ENCODE assay signal across 15 cellular contexts in genomic region chr18:45066868-45067267, GRCh38.
DNase-seq lines count a peak whose midpoint lies in the region; ATAC-seq and TF ChIP-seq lines count a peak whose summit lies in the region.
"Had no signal": no experiment of that assay in that cellular context is flagged by ENCODE, and none has a peak within 500 bp of the region (broad histone marks: within the 10 kb centered on the region; RNA-seq: fewer than 3 reads in every experiment).

No MANE protein-coding gene starts in this region.

- H3K4me3 ChIP-seq in lower lobe of right lung, result no peak overlapping the region
- H3K4me3 ChIP-seq: A549 had no signal

- DNase-seq in AG08395 (ENCODE audit: low spot score), result peak; percentile 33
- peak; percentile 87 for DNase-seq in KBM-7
- DNase-seq in UCSD-AML1 (lab: John Stamatoyannopoulos, UW; ENCODE audit: unreplicated experiment), result peak; percentile 54
- no peak for DNase-seq in lower lobe of right lung
- no peak for DNase-seq in NCI-H345 (lab: John Stamatoyannopoulos, UW)
- no peak for DNase-seq in dedifferentiated amniotic fluid mesenchymal stem cell (ENCODE audit: extremely low spot score)
- DNase-seq: activated CD4-positive, alpha-beta T cell treated with anti-CD3 and anti-CD28 coated beads, Interleukin-2, amount 50 U/mL, for 4 hours; DMS 273 treated with DMSO at 0.1 percent for 48 hours; NCI-H2107; nucleus accumbens; T-helper 1 cell; trophoblast cell had no signal

- in situ Hi-C loops in KBM-7 (cut with MboI; ENCODE audit: low pct_unique_long_range_greater_than_20kb, low sequenced_read_pairs), result no loop called here

- H3K27me3 ChIP-seq in lower lobe of right lung (ENCODE audit: low read depth), result no peaks in the 10 kb centered on the region

- intact Hi-C loops in lower lobe of right lung (cut with DNase I), result no loop called here

- peak; percentile 68 to 83 for ATAC-seq in lower lobe of right lung
- ATAC-seq in HG02642 (IDR thresholded peaks at IDR 0.05; ENCODE audit: poor library complexity, unreplicated experiment), result no peak
- no peak for ATAC-seq in GM18858 (IDR thresholded peaks at IDR 0.05; ENCODE audit: unreplicated experiment)
- ATAC-seq: A549 had no signal

- no peak for TF ChIP-seq CTCF in lower lobe of right lung (IDR thresholded peaks at IDR 0.05)

- peaks cover 17% of the 10 kb centered on the region for H3K4me1 ChIP-seq in lower lobe of right lung
- H3K4me1 ChIP-seq: A549 had no signal

- no peak overlapping the region for H3K27ac ChIP-seq in lower lobe of right lung
- H3K27ac ChIP-seq: A549 had no signal

- H3K9me3 ChIP-seq in lower lobe of right lung, result no peaks in the 10 kb centered on the region
- H3K9me3 ChIP-seq: A549 had no signal

- peaks cover 4% of the 10 kb centered on the region for H3K36me3 ChIP-seq in lower lobe of right lung

Comparison
In these comparisons a context has a peak if more than half of its experiments do, and no peak if none do; other contexts are left out.
1. DNase-seq: peak in AG08395 (single experiment), KBM-7 (single experiment) and UCSD-AML1 (single experiment); none in lower lobe of right lung (single experiment), NCI-H345 (single experiment) and dedifferentiated amniotic fluid mesenchymal stem cell (single experiment).
2. ATAC-seq: peak in lower lobe of right lung (2 of 2); none in HG02642 (single experiment) and GM18858 (single experiment).